1 cellular context compared by ENCODE assay signal in genomic region chr11:47162426-47162825, GRCh38.
TF ChIP-seq lines count a peak whose summit lies in the region.

No MANE protein-coding gene starts in this region.

TF ChIP-seq in GM12878, 131 proteins besides CTCF, POLR2A, EP300 and RAD21:
- TF ChIP-seq, protein P1, sequence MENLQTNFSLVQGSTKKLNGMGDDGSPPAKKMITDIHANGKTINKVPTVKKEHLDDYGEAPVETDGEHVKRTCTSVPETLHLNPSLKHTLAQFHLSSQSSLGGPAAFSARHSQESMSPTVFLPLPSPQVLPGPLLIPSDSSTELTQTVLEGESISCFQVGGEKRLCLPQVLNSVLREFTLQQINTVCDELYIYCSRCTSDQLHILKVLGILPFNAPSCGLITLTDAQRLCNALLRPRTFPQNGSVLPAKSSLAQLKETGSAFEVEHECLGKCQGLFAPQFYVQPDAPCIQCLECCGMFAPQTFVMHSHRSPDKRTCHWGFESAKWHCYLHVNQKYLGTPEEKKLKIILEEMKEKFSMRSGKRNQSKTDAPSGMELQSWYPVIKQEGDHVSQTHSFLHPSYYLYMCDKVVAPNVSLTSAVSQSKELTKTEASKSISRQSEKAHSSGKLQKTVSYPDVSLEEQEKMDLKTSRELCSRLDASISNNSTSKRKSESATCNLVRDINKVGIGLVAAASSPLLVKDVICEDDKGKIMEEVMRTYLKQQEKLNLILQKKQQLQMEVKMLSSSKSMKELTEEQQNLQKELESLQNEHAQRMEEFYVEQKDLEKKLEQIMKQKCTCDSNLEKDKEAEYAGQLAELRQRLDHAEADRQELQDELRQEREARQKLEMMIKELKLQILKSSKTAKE (IDR thresholded peaks at IDR 0.05; ENCODE audit: low read depth, poor library complexity, severe bottlenecking) = no peak
- TF ChIP-seq RCOR1 (conservative IDR thresholded peaks at IDR 0.05; ENCODE audit: low read depth, low read length) = no peak
- TF ChIP-seq SMAD5 (IDR thresholded peaks at IDR 0.05; ENCODE audit: low read depth) = no peak
- TF ChIP-seq, protein P2, sequence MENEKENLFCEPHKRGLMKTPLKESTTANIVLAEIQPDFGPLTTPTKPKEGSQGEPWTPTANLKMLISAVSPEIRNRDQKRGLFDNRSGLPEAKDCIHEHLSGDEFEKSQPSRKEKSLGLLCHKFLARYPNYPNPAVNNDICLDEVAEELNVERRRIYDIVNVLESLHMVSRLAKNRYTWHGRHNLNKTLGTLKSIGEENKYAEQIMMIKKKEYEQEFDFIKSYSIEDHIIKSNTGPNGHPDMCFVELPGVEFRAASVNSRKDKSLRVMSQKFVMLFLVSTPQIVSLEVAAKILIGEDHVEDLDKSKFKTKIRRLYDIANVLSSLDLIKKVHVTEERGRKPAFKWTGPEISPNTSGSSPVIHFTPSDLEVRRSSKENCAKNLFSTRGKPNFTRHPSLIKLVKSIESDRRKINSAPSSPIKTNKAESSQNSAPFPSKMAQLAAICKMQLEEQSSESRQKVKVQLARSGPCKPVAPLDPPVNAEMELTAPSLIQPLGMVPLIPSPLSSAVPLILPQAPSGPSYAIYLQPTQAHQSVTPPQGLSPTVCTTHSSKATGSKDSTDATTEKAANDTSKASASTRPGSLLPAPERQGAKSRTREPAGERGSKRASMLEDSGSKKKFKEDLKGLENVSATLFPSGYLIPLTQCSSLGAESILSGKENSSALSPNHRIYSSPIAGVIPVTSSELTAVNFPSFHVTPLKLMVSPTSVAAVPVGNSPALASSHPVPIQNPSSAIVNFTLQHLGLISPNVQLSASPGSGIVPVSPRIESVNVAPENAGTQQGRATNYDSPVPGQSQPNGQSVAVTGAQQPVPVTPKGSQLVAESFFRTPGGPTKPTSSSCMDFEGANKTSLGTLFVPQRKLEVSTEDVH (IDR thresholded peaks at IDR 0.05; ENCODE audit: low read depth, partially characterized antibody) = no peak
- TF ChIP-seq, protein P3, sequence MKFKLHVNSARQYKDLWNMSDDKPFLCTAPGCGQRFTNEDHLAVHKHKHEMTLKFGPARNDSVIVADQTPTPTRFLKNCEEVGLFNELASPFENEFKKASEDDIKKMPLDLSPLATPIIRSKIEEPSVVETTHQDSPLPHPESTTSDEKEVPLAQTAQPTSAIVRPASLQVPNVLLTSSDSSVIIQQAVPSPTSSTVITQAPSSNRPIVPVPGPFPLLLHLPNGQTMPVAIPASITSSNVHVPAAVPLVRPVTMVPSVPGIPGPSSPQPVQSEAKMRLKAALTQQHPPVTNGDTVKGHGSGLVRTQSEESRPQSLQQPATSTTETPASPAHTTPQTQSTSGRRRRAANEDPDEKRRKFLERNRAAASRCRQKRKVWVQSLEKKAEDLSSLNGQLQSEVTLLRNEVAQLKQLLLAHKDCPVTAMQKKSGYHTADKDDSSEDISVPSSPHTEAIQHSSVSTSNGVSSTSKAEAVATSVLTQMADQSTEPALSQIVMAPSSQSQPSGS (IDR thresholded peaks at IDR 0.05; ENCODE audit: low read length) = no peak
- TF ChIP-seq RB1 (IDR thresholded peaks at IDR 0.05; ENCODE audit: borderline replicate concordance) = no peak
- no peak for TF ChIP-seq EGR1 (IDR thresholded peaks at IDR 0.05; ENCODE audit: borderline replicate concordance in 1 of 2, low read depth in 2 of 2, low read length in 2 of 2)
- TF ChIP-seq MTA3 (IDR thresholded peaks at IDR 0.05; ENCODE audit: borderline replicate concordance, low read length) = no peak
- no peak for TF ChIP-seq RFX5 (IDR thresholded peaks at IDR 0.05; ENCODE audit: low read depth, low read length)
- no peak for TF ChIP-seq PRDM15 (CRISPR knock-in tag; IDR thresholded peaks at IDR 0.05)
- no peak for TF ChIP-seq CHD1 (IDR thresholded peaks at IDR 0.05; ENCODE audit: low read depth, low read length)
- TF ChIP-seq RELA (IDR thresholded peaks at IDR 0.05; ENCODE audit: borderline replicate concordance, partially characterized antibody) = no peak
- TF ChIP-seq NKRF (conservative IDR thresholded peaks at IDR 0.05) = no peak
- TF ChIP-seq EZH2 (IDR thresholded peaks at IDR 0.05; ENCODE audit: borderline replicate concordance, control insufficient read depth, low read depth, low read length) = no peak
- TF ChIP-seq ZBTB40 (IDR thresholded peaks at IDR 0.05; ENCODE audit: borderline replicate concordance) = no peak
- no peak for TF ChIP-seq YY1 (IDR thresholded peaks at IDR 0.05; ENCODE audit: low read depth, low read length)
- TF ChIP-seq CHD2 (IDR thresholded peaks at IDR 0.05; ENCODE audit: borderline replicate concordance, low read depth, low read length) = no peak
- TF ChIP-seq ASH2L (IDR thresholded peaks at IDR 0.05; ENCODE audit: borderline replicate concordance, low read depth) = no peak
- TF ChIP-seq SIN3A (IDR thresholded peaks at IDR 0.05; ENCODE audit: low read depth, low read length) = no peak
- no peak for TF ChIP-seq GATAD2B (conservative IDR thresholded peaks at IDR 0.05; ENCODE audit: low read depth)
TF ChIP-seq in GM12878: peak in this region for 0.
